ENCODE assay signal across 8 cellular contexts in genomic region chr22:23142546-23143105, GRCh38. TPM values are rescaled to one million over a fixed set of nuclear protein-coding genes. Genes with fewer than 3 reads are reported as not detected.
DNase-seq lines count a peak whose midpoint lies in the region; ATAC-seq, FAIRE-seq and TF ChIP-seq lines count a peak whose summit lies in the region.

No MANE protein-coding gene starts in this region.

- H3K36me3 Mint-ChIP-seq in astrocyte (ENCODE audit: low read depth, unreplicated experiment) (peaks cover 2% of the 10 kb centered on the region), memory B cell (no peaks in the 10 kb centered on the region)

- peak in 1 of 5 donors; percentile 17 for DNase-seq in heart left ventricle
- no peak for DNase-seq in left ventricle myocardium superior
- no peak for DNase-seq in astrocyte (ENCODE audit: low read depth)
- no peak for DNase-seq in memory B cell (ENCODE audit: low spot score in 2 of 2)
- no peak for DNase-seq in upper lobe of right lung
- no peak for DNase-seq in nucleus accumbens (lab: John Stamatoyannopoulos, UW)
- no peak for DNase-seq in NCI-H187 (lab: John Stamatoyannopoulos, UW)

- intact Hi-C loops in heart left ventricle (cut with DNase I) (no loop called here), left ventricle myocardium superior (cut with micrococcal nuclease) (no loop called here), upper lobe of right lung (cut with DNase I) (no loop called here)

- H3K27me3 Mint-ChIP-seq in astrocyte (ENCODE audit: low read depth, unreplicated experiment) (peaks cover under 1% of the 10 kb centered on the region), memory B cell (no peaks in the 10 kb centered on the region)

- peak overlapping the region; percentile 89 for H3K4me2 ChIP-seq in astrocyte (ENCODE audit: low read length)

- H3K9me3 ChIP-seq in heart left ventricle: no peaks in the 10 kb centered on the region
- H3K9me3 ChIP-seq in astrocyte (ENCODE audit: insufficient read depth, low read depth, low read length): no peaks in the 10 kb centered on the region
- no peaks in the 10 kb centered on the region for H3K9me3 ChIP-seq in upper lobe of right lung

- peak overlapping the region; percentile 67 for H3K9ac ChIP-seq in astrocyte (ENCODE audit: low read length)

- H2AFZ ChIP-seq in astrocyte (ENCODE audit: low read depth, low read length): no peak overlapping the region

- H3K4me3 Mint-ChIP-seq in astrocyte (ENCODE audit: unreplicated experiment) (no peak overlapping the region), memory B cell (peak overlapping the region; percentile 76)

- H3K27me3 ChIP-seq in heart left ventricle: peaks cover 0 to 13% (median 0%) of the 10 kb centered on the region in 9 donors
- H3K27me3 ChIP-seq in astrocyte (ENCODE audit: insufficient read depth, low read length): no peaks in the 10 kb centered on the region
- no peaks in the 10 kb centered on the region for H3K27me3 ChIP-seq in upper lobe of right lung

- no peak for TF ChIP-seq CTCF in heart left ventricle (IDR thresholded peaks at IDR 0.05)
- TF ChIP-seq CTCF in astrocyte (IDR thresholded peaks at IDR 0.05; ENCODE audit: insufficient read depth, low read depth, low read length): no peak
- TF ChIP-seq CTCF in upper lobe of right lung (IDR thresholded peaks at IDR 0.05): no peak

- WGBS in heart left ventricle, 4 donors: 80 to 89% (median 87%) methylated on average over 8 to 9 of the region's 9 CpGs

- peaks cover 2% of the 10 kb centered on the region for H4K20me1 ChIP-seq in astrocyte (ENCODE audit: insufficient read depth, low read length)

- peaks cover 2% of the 10 kb centered on the region for H3K79me2 ChIP-seq in astrocyte (ENCODE audit: insufficient read depth, low read length)

- peak overlapping the region in 1 of 12 donors; percentile 70 for H3K27ac ChIP-seq in heart left ventricle
- H3K27ac ChIP-seq in astrocyte (ENCODE audit: low read depth, low read length): no peak overlapping the region
- H3K27ac ChIP-seq in upper lobe of right lung: peak overlapping the region; percentile 80

- H3K4me1 Mint-ChIP-seq in astrocyte (ENCODE audit: low read depth, unreplicated experiment) (peaks cover 6% of the 10 kb centered on the region), memory B cell (peaks cover 22% of the 10 kb centered on the region)

- no peak for FAIRE-seq in astrocyte (lab: Jason Lieb, UNC)

- peaks cover 0 to 50% (median 26%) of the 10 kb centered on the region in 12 donors for H3K4me1 ChIP-seq in heart left ventricle
- peaks cover 38% of the 10 kb centered on the region for H3K4me1 ChIP-seq in astrocyte (ENCODE audit: insufficient read depth, low read length)
- peaks cover 27% of the 10 kb centered on the region for H3K4me1 ChIP-seq in upper lobe of right lung

- no peak for ATAC-seq in heart left ventricle
- no peak for ATAC-seq in left ventricle myocardium superior
- no peak for ATAC-seq in memory B cell (ENCODE audit: low read depth)
- ATAC-seq in upper lobe of right lung: no peak
- no peak for ATAC-seq in esophagus mucosa

- TF ChIP-seq POLR2A in heart left ventricle (IDR thresholded peaks at IDR 0.05): no peak

- H3K27ac Mint-ChIP-seq in astrocyte (ENCODE audit: unreplicated experiment) (peak overlapping the region; percentile 41), memory B cell (peak overlapping the region; percentile 98)

- H3K9me3 Mint-ChIP-seq in astrocyte (ENCODE audit: unreplicated experiment): peaks cover 3% of the 10 kb centered on the region
- no peaks in the 10 kb centered on the region for H3K9me3 Mint-ChIP-seq in memory B cell

- peak overlapping the region in 7 of 12 donors; percentile 31 to 50 (median 37) for H3K4me3 ChIP-seq in heart left ventricle
- H3K4me3 ChIP-seq in astrocyte (ENCODE audit: insufficient read depth, low read depth, low read length): no peak overlapping the region
- H3K4me3 ChIP-seq in upper lobe of right lung: peak overlapping the region; percentile 37

- H3K36me3 ChIP-seq in heart left ventricle (no peaks in the 10 kb centered on the region), astrocyte (ENCODE audit: insufficient read depth, low read length) (no peaks in the 10 kb centered on the region), upper lobe of right lung (no peaks in the 10 kb centered on the region)

RNA-seq across cellular contexts. Expression of gene RSPH14, which starts 0.8 kb away (rescaled TPM):
- total RNA-seq in heart left ventricle (not detected), left ventricle myocardium superior (not detected), astrocyte (not detected in 2 replicates), upper lobe of right lung (not detected), esophagus mucosa (not detected)
- polyA plus RNA-seq in heart left ventricle: not detected

RNA-seq across cellular contexts. Expression of gene RAB36, which starts 2.7 kb away (rescaled TPM):
- total RNA-seq in heart left ventricle: 1 to 10 TPM in 2 of 9 donors, under 1 TPM in 7; 0.25 to 3.2 (median 0.54) TPM
- under 1 TPM; 0.11 to 0.55 TPM for polyA plus RNA-seq in heart left ventricle
- total RNA-seq in left ventricle myocardium superior: 0.74 TPM
- 5.0 and 5.2 TPM in 2 replicates for total RNA-seq in astrocyte
- total RNA-seq in upper lobe of right lung: 3.8 TPM
- 4.1 TPM for total RNA-seq in esophagus mucosa

RNA-seq across cellular contexts. Expression of gene BCR, which starts 37.7 kb away (rescaled TPM):
- total RNA-seq in heart left ventricle (10 to 100 TPM; 24.0 to 51.1 (median 29.3) TPM), left ventricle myocardium superior (25.0 TPM), astrocyte (41.2 and 48.9 TPM in 2 replicates), upper lobe of right lung (78.3 TPM), esophagus mucosa (39.7 TPM)
- 10 to 100 TPM; 12.6 to 22.4 TPM for polyA plus RNA-seq in heart left ventricle
